ENCODE assay signal across 21 cellular contexts in the genomic region with DNA sequence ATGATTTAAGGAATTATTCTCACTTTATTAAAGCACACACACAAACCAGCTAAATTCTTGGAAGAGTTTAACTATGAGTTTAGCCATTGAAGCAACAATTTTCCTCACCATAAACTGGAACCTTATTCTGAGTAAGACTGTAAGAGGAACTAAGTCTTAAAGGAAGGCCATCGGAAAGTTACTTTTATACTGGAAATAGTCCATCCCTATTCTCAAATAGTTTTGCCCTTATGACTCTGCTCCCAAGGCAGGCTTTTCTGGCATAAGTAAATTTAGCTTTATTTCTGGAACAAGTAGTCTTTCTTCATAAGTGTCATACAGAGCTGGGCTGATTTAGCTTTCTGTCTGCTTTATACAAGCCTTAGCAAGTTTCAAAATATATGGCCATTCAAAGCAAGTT.
"Had no signal": no experiment of that assay in that cellular context is flagged by ENCODE, and none has a peak within 500 bp of the region (broad histone marks: within the 10 kb centered on the region; RNA-seq: fewer than 3 reads in every experiment).

No MANE protein-coding gene starts in this region.

- H3K4me1 Mint-ChIP-seq: activated CD4-positive, alpha-beta T cell treated with anti-CD3 and anti-CD28 coated beads, Interleukin-2, amount 10 ng/mL, durations not matched to agents 24 days and 14 days; activated naive CD8-positive, alpha-beta T cell treated with anti-CD3 and anti-CD28 coated beads, Interleukin-2, amount 10 ng/mL, durations not matched to agents 7 days and 5 days; stimulated activated memory B cell treated with anti-CD40 and anti-IgM and Interleukin-4, amounts not matched to agents 10 μg/mL and 1 μg/mL and 100 μg/mL, for 72 hours; T-cell had no signal

- H3K36me3 ChIP-seq: brain microvascular endothelial cell, colonic mucosa, right lobe of liver, thyroid gland, uterus had no signal

- H3K27me3 Mint-ChIP-seq: progenitor cell of endocrine pancreas had no signal

- H3K9me3 Mint-ChIP-seq: activated CD4-positive, alpha-beta T cell treated with anti-CD3 and anti-CD28 coated beads, Interleukin-2, amount 10 ng/mL, durations not matched to agents 24 days and 14 days; activated CD8-positive, alpha-beta T cell treated with anti-CD3 and anti-CD28 coated beads for 36 hours; activated naive CD8-positive, alpha-beta T cell treated with anti-CD3 and anti-CD28 coated beads, Interleukin-2, amount 10 ng/mL, durations not matched to agents 7 days and 5 days; activated T-helper 2 cell treated with anti-CD3 and anti-CD28 coated beads, Interferon-gamma antibody, Interleukin-2, Interleukin-4, amounts not matched to agents 10 μg/mL and 5 μg/mL and 100 μg/mL, durations not matched to agents 14 hours and 24 hours and 36 hours; stimulated activated memory B cell treated with anti-CD40 and anti-IgM and Interleukin-4, amounts not matched to agents 10 μg/mL and 1 μg/mL and 100 μg/mL, for 72 hours; T-cell had no signal

- H3K27me3 ChIP-seq: brain microvascular endothelial cell, colonic mucosa, thyroid gland, uterus had no signal

- H3K4me3 Mint-ChIP-seq: activated CD4-positive, alpha-beta T cell treated with anti-CD3 and anti-CD28 coated beads, Interleukin-2, amount 10 ng/mL, durations not matched to agents 24 days and 14 days; activated CD8-positive, alpha-beta T cell treated with anti-CD3 and anti-CD28 coated beads for 36 hours; activated naive CD8-positive, alpha-beta T cell treated with anti-CD3 and anti-CD28 coated beads, Interleukin-2, amount 10 ng/mL, durations not matched to agents 7 days and 5 days; stimulated activated memory B cell treated with anti-CD40 and anti-IgM and Interleukin-4, amounts not matched to agents 10 μg/mL and 1 μg/mL and 100 μg/mL, for 72 hours; T-cell had no signal

- H3K27ac Mint-ChIP-seq: activated CD4-positive, alpha-beta T cell treated with anti-CD3 and anti-CD28 coated beads, Interleukin-2, amount 10 ng/mL, durations not matched to agents 24 days and 14 days; activated CD8-positive, alpha-beta T cell treated with anti-CD3 and anti-CD28 coated beads for 36 hours; activated naive CD8-positive, alpha-beta T cell treated with anti-CD3 and anti-CD28 coated beads, Interleukin-2, amount 10 ng/mL, durations not matched to agents 7 days and 5 days; activated T-helper 2 cell treated with anti-CD3 and anti-CD28 coated beads, Interferon-gamma antibody, Interleukin-2, Interleukin-4, amounts not matched to agents 10 μg/mL and 5 μg/mL and 100 μg/mL, durations not matched to agents 14 hours and 24 hours and 36 hours; progenitor cell of endocrine pancreas; stimulated activated memory B cell treated with anti-CD40 and anti-IgM and Interleukin-4, amounts not matched to agents 10 μg/mL and 1 μg/mL and 100 μg/mL, for 72 hours; T-cell had no signal

- ATAC-seq: activated CD8-positive, alpha-beta T cell treated with anti-CD3 and anti-CD28 coated beads for 36 hours; esophagus mucosa; left cardiac atrium; right lobe of liver; SK-N-SH treated with all-trans-retinoic acid at 6 μM for 48 hours; stimulated activated memory B cell treated with anti-CD40 and anti-IgM and Interleukin-4, amounts not matched to agents 10 μg/mL and 1 μg/mL and 100 μg/mL, for 72 hours; T-cell had no signal

- H3K4me1 ChIP-seq: colonic mucosa, right lobe of liver, thyroid gland, uterus had no signal

- H3K27ac ChIP-seq: brain microvascular endothelial cell, colonic mucosa, right lobe of liver, thyroid gland, uterus had no signal

- H3K4me3 ChIP-seq: colonic mucosa, right lobe of liver, thyroid gland, uterus had no signal

- DNase-seq: activated CD4-positive, alpha-beta T cell treated with anti-CD3 and anti-CD28 coated beads, Interleukin-2, amount 10 ng/mL, durations not matched to agents 24 days and 14 days; activated CD8-positive, alpha-beta T cell treated with anti-CD3 and anti-CD28 coated beads for 36 hours; activated naive CD4-positive, alpha-beta T cell treated with Interleukin-2 at 50 U/mL for 16 hours; activated naive CD8-positive, alpha-beta T cell treated with anti-CD3 and anti-CD28 coated beads, Interleukin-2, amount 10 ng/mL, durations not matched to agents 7 days and 5 days; activated T-cell treated with anti-CD3 and anti-CD28 coated beads, Interleukin-2, amount 50 U/mL, for 1 hour; brain microvascular endothelial cell; central memory CD4-positive, alpha-beta T cell; colonic mucosa; effector CD4-positive, alpha-beta T cell; left cardiac atrium; right lobe of liver; stimulated activated CD4-positive, alpha-beta T cell treated with anti-CD3 and anti-CD28 coated beads, Interleukin-4, amount 100 ng/mL, for 4 hours; T-cell; T1000; thyroid gland; uterus had no signal

- H3K36me3 Mint-ChIP-seq: activated naive CD8-positive, alpha-beta T cell treated with anti-CD3 and anti-CD28 coated beads, Interleukin-2, amount 10 ng/mL, durations not matched to agents 7 days and 5 days; stimulated activated memory B cell treated with anti-CD40 and anti-IgM and Interleukin-4, amounts not matched to agents 10 μg/mL and 1 μg/mL and 100 μg/mL, for 72 hours; T-cell had no signal

- H3K9me3 ChIP-seq: colonic mucosa, right lobe of liver, thyroid gland, uterus had no signal
